In the genomic region with DNA sequence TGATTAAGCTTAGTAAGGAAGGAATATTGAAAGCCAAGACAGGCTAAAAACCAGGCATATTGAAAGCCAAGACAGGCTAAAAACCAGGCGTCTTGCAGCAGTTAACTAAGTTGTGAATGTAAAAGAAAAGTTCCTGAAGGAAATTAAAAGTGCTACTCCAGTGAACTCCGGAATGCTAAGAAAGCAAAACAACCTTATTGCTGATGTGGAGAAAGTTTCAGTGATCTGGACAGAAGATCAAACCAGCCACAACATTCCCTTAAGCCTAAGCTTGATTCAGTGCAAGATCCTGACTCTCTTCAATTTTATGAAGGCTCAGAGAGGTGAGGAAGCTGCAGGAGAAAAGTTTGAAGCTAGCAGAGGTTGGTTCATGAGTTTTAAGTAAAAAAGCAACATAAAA, we compare ENCODE assay signal across 2 cellular contexts.
TF ChIP-seq lines count a peak whose summit lies in the region.

No MANE protein-coding gene starts in this region.

TF ChIP-seq in SK-N-SH, 30 proteins besides CTCF, POLR2A, EP300 and RAD21:
- TF ChIP-seq, protein P1, sequence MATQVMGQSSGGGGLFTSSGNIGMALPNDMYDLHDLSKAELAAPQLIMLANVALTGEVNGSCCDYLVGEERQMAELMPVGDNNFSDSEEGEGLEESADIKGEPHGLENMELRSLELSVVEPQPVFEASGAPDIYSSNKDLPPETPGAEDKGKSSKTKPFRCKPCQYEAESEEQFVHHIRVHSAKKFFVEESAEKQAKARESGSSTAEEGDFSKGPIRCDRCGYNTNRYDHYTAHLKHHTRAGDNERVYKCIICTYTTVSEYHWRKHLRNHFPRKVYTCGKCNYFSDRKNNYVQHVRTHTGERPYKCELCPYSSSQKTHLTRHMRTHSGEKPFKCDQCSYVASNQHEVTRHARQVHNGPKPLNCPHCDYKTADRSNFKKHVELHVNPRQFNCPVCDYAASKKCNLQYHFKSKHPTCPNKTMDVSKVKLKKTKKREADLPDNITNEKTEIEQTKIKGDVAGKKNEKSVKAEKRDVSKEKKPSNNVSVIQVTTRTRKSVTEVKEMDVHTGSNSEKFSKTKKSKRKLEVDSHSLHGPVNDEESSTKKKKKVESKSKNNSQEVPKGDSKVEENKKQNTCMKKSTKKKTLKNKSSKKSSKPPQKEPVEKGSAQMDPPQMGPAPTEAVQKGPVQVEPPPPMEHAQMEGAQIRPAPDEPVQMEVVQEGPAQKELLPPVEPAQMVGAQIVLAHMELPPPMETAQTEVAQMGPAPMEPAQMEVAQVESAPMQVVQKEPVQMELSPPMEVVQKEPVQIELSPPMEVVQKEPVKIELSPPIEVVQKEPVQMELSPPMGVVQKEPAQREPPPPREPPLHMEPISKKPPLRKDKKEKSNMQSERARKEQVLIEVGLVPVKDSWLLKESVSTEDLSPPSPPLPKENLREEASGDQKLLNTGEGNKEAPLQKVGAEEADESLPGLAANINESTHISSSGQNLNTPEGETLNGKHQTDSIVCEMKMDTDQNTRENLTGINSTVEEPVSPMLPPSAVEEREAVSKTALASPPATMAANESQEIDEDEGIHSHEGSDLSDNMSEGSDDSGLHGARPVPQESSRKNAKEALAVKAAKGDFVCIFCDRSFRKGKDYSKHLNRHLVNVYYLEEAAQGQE (IDR thresholded peaks at IDR 0.05; ENCODE audit: low read depth, low read length): no peak
- TF ChIP-seq, protein P2, sequence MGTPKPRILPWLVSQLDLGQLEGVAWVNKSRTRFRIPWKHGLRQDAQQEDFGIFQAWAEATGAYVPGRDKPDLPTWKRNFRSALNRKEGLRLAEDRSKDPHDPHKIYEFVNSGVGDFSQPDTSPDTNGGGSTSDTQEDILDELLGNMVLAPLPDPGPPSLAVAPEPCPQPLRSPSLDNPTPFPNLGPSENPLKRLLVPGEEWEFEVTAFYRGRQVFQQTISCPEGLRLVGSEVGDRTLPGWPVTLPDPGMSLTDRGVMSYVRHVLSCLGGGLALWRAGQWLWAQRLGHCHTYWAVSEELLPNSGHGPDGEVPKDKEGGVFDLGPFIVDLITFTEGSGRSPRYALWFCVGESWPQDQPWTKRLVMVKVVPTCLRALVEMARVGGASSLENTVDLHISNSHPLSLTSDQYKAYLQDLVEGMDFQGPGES (IDR thresholded peaks at IDR 0.05; ENCODE audit: low read depth, low read length): no peak
- no peak for TF ChIP-seq FOSL2 (IDR thresholded peaks at IDR 0.05; ENCODE audit: borderline replicate concordance, low read depth)
- TF ChIP-seq, protein P3, sequence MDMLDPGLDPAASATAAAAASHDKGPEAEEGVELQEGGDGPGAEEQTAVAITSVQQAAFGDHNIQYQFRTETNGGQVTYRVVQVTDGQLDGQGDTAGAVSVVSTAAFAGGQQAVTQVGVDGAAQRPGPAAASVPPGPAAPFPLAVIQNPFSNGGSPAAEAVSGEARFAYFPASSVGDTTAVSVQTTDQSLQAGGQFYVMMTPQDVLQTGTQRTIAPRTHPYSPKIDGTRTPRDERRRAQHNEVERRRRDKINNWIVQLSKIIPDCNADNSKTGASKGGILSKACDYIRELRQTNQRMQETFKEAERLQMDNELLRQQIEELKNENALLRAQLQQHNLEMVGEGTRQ (IDR thresholded peaks at IDR 0.05; ENCODE audit: borderline replicate concordance, low read depth, low read length): no peak
- no peak for TF ChIP-seq MEF2A (IDR thresholded peaks at IDR 0.05; ENCODE audit: borderline replicate concordance, low read depth)

TF ChIP-seq in SK-N-SH treated with all-trans-retinoic acid at 6 μM for 48 hours, 23 proteins besides CTCF, POLR2A, EP300 and RAD21 (continued from another document):
- TF ChIP-seq, protein P4, sequence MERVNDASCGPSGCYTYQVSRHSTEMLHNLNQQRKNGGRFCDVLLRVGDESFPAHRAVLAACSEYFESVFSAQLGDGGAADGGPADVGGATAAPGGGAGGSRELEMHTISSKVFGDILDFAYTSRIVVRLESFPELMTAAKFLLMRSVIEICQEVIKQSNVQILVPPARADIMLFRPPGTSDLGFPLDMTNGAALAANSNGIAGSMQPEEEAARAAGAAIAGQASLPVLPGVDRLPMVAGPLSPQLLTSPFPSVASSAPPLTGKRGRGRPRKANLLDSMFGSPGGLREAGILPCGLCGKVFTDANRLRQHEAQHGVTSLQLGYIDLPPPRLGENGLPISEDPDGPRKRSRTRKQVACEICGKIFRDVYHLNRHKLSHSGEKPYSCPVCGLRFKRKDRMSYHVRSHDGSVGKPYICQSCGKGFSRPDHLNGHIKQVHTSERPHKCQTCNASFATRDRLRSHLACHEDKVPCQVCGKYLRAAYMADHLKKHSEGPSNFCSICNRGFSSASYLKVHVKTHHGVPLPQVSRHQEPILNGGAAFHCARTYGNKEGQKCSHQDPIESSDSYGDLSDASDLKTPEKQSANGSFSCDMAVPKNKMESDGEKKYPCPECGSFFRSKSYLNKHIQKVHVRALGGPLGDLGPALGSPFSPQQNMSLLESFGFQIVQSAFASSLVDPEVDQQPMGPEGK (CRISPR knock-in tag; IDR thresholded peaks at IDR 0.05; ENCODE audit: borderline replicate concordance): no peak
